In the genomic region with DNA sequence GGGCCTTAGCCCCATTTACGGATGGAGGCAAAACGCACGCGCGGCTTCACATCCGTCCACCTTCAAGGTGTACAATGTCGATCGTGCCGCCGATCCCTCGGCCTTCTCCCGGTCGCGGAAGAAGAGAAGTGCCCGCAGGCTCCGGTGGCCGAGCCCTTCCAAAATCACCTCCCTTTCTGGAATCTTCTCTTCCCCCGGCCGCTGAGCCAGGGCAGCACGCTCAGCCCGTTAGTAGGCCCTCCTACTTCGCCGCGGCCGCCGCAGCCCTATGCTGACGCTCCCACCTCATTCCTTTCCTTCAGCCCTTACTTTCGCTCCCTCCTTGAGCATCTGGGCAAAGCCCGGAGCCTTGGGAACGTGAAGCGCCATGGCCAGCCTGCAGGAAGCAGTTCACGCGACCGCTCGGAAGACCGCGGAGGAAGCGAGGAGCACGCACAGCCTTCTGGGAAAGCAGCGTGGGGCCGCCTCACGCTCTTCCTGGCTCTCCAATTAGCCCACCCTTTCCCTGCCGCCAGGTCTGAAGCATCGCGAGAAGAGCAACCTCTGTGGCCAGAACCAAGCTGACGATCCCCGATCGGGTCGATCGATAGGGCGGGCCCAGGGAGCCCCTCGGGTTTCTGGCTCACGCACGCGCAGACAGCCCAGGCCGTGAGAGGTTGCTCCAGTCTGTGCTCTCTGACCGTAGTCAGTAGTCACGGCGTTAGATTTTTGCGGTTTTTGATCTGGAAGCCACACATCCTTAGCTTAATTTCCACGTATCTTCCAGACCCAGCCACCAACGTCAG, we compare ENCODE assay signal across 8 cellular contexts. TPM values are rescaled to one million over a fixed set of nuclear protein-coding genes. Genes with fewer than 3 reads are reported as not detected.
DNase-seq lines count a peak whose midpoint lies in the region; ATAC-seq, FAIRE-seq and TF ChIP-seq lines count a peak whose summit lies in the region.

A gene with protein sequence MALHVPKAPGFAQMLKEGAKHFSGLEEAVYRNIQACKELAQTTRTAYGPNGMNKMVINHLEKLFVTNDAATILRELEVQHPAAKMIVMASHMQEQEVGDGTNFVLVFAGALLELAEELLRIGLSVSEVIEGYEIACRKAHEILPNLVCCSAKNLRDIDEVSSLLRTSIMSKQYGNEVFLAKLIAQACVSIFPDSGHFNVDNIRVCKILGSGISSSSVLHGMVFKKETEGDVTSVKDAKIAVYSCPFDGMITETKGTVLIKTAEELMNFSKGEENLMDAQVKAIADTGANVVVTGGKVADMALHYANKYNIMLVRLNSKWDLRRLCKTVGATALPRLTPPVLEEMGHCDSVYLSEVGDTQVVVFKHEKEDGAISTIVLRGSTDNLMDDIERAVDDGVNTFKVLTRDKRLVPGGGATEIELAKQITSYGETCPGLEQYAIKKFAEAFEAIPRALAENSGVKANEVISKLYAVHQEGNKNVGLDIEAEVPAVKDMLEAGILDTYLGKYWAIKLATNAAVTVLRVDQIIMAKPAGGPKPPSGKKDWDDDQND (minus strand): TSS at position 427 of the 785 bp plus-strand sequence. CDS start 58 bp downstream, at position 369.

- peak; percentile 100 for DNase-seq in AG10803 (ENCODE audit: low read depth)
- DNase-seq in NCI-H460 (ENCODE audit: extremely low read depth, low read depth), result peak; percentile 98
- DNase-seq in activated CD4-positive, CD25-positive, alpha-beta regulatory T cell treated with anti-CD3 and anti-CD28 coated beads, Interleukin-2, amount 50 U/mL, for 72 hours, result peak; percentile 96
- peak; percentile 85 to 96 for DNase-seq in cerebellar nuclear complex (lab: John Stamatoyannopoulos, UW)
- DNase-seq in stimulated activated CD4-positive, alpha-beta T cell treated with anti-CD3 and anti-CD28 coated beads, Interleukin-12 subunit alpha, Interleukin-12 subunit beta, amount 100 ng/mL, for 4 hours, result peak; percentile 95

- no peak for TF ChIP-seq CTCF in AG10803 (conservative IDR thresholded peaks at IDR 0.05; ENCODE audit: low read length)

- ATAC-seq in GM19043 (IDR thresholded peaks at IDR 0.05; ENCODE audit: low read depth, unreplicated experiment) (peak; percentile 84), HG03378 (IDR thresholded peaks at IDR 0.05; ENCODE audit: unreplicated experiment) (peak; percentile 89)

- peak; percentile 76 for FAIRE-seq in islet of Langerhans (lab: Jason Lieb, UNC)

- peak within 1 kb of the TSS; percentile 96 for H3K4me3 ChIP-seq in AG10803 (ENCODE audit: low read length)

RNA-seq across cellular contexts. Expression of the gene that starts here (rescaled TPM):
- 220 and 222 TPM in 2 replicates for total RNA-seq in NCI-H460 (2014; rRNA removed; shearing (Covaris generic))
- polyA plus RNA-seq in NCI-H460 (2014; cell fraction: nucleus; rRNA removed), result 266 and 272 TPM in 2 replicates

Comparison
In these comparisons a context has a peak if more than half of its experiments do, and no peak if none do; other contexts are left out.
1. Peak in every context shown above with its lines: DNase-seq, ATAC-seq and H3K4me3 ChIP-seq.